Comparison of ENCODE assay signal across 1 cellular context in the genomic region with DNA sequence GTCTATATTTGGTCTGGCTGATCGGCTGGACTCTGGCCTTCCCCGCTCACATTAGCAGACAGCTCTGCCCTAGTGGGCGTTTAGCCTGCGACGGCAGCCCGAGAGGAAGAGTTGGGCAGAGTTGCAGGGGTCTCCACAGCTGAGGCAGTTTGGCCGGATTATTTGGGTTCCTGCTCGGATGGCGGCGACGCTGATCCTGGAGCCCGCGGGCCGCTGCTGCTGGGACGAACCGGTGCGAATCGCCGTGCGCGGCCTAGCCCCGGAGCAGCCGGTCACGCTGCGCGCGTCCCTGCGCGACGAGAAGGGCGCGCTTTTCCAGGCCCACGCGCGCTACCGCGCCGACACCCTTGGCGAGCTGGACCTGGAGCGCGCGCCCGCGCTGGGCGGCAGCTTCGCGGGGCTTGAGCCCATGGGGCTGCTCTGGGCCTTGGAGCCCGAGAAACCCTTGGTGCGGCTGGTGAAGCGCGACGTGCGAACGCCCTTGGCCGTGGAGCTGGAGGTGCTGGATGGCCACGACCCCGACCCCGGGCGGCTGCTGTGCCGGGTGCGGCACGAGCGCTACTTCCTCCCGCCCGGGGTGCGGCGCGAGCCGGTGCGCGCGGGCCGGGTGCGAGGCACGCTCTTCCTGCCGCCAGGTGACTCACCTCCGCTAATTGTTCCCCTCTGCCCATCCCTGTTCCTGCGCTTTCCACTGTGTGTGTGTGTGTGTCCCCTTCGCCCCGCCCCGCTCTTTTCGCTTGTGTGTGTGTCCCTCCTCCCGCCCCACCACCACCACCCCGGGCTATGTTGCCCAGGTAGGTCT.
TF ChIP-seq lines count a peak whose summit lies in the region.

No MANE protein-coding gene starts in this region.

TF ChIP-seq in HepG2, 621 proteins besides CTCF, POLR2A, EP300 and RAD21 (continues in another document):
- TF ChIP-seq FOSL2 (CRISPR knock-in tag; IDR thresholded peaks at IDR 0.05) (peak; percentile 90), ZNF790 (CRISPR knock-in tag; IDR thresholded peaks at IDR 0.05; ENCODE audit: borderline replicate concordance) (peak; percentile 79; the same call in 1 of the 2 replicates), ZBTB7B (CRISPR knock-in tag; IDR thresholded peaks at IDR 0.05) (0 out of 2 replicates have a peak, but pooled peaks have one; percentile 9), ZNF704 (CRISPR knock-in tag; IDR thresholded peaks at IDR 0.05; ENCODE audit: borderline replicate concordance) (peak; percentile 60; the same call in 1 of the 2 replicates), YEATS4 (CRISPR knock-in tag; IDR thresholded peaks at IDR 0.05; ENCODE audit: borderline replicate concordance) (peak; percentile 61; the same call in 1 of the 2 replicates), ZHX1 (CRISPR knock-in tag; IDR thresholded peaks at IDR 0.05; ENCODE audit: low read depth) (0 out of 2 replicates have a peak, but pooled peaks have one; percentile 30), HNF4A (CRISPR knock-in tag; IDR thresholded peaks at IDR 0.05) (peak; percentile 68), AGO2 (optimal IDR thresholded peaks at IDR 0.05; ENCODE audit: low read depth, low read length) (peak; percentile 31), SP5 (CRISPR knock-in tag; IDR thresholded peaks at IDR 0.05; ENCODE audit: borderline replicate concordance, low read depth) (peak; percentile 86), JUN (CRISPR knock-in tag; IDR thresholded peaks at IDR 0.05) (peak; percentile 16; the same call in 1 of the 2 replicates), HOXA5 (CRISPR knock-in tag; IDR thresholded peaks at IDR 0.05) (peak; percentile 1; the same call in 1 of the 2 replicates), ZBTB14 (CRISPR knock-in tag; IDR thresholded peaks at IDR 0.05) (peak; percentile 86), SP140L (CRISPR knock-in tag; IDR thresholded peaks at IDR 0.05; ENCODE audit: borderline replicate concordance) (peak; percentile 19; the same call in 1 of the 2 replicates), ZNF350 (CRISPR knock-in tag; IDR thresholded peaks at IDR 0.05; ENCODE audit: borderline replicate concordance, low read depth) (0 out of 2 replicates have a peak, but pooled peaks have one; percentile 27), KDM5B (CRISPR knock-in tag; IDR thresholded peaks at IDR 0.05; ENCODE audit: borderline replicate concordance) (peak; percentile 57; the same call in 1 of the 2 replicates), ZNF501 (CRISPR knock-in tag; IDR thresholded peaks at IDR 0.05) (peak; percentile 55; the same call in 1 of the 2 replicates), EED (CRISPR knock-in tag; IDR thresholded peaks at IDR 0.05) (peak; percentile 48; the same call in 1 of the 2 replicates), NR2F1 (CRISPR knock-in tag; IDR thresholded peaks at IDR 0.05) (peak in 1 of 2 experiments; percentile 55; a peak in 2 of 4 replicates), SATB2 (CRISPR knock-in tag; IDR thresholded peaks at IDR 0.05) (peak; percentile 30; the same call in 1 of the 2 replicates), NFAT5 (CRISPR knock-in tag; IDR thresholded peaks at IDR 0.05) (peak; percentile 19; the same call in 1 of the 2 replicates), CCDC6 (CRISPR knock-in tag; IDR thresholded peaks at IDR 0.05) (peak; percentile 64; the same call in 1 of the 2 replicates), MXI1 (IDR thresholded peaks at IDR 0.05; ENCODE audit: borderline replicate concordance, low read depth, low read length) (peak; percentile 2; the same call in 1 of the 3 replicates), ZNF564 (CRISPR knock-in tag; IDR thresholded peaks at IDR 0.05) (peak; percentile 34; the same call in 1 of the 2 replicates), ZNF772 (CRISPR knock-in tag; IDR thresholded peaks at IDR 0.05) (0 out of 2 replicates have a peak, but pooled peaks have one; percentile 38), PHF21A (CRISPR knock-in tag; IDR thresholded peaks at IDR 0.05) (peak; percentile 47), ZMYM3 (CRISPR knock-in tag; IDR thresholded peaks at IDR 0.05) (0 out of 2 replicates have a peak, but pooled peaks have one; percentile 8), POGK (CRISPR knock-in tag; conservative IDR thresholded peaks at IDR 0.05) (peak; percentile 51)
- TF ChIP-seq, protein P1, sequence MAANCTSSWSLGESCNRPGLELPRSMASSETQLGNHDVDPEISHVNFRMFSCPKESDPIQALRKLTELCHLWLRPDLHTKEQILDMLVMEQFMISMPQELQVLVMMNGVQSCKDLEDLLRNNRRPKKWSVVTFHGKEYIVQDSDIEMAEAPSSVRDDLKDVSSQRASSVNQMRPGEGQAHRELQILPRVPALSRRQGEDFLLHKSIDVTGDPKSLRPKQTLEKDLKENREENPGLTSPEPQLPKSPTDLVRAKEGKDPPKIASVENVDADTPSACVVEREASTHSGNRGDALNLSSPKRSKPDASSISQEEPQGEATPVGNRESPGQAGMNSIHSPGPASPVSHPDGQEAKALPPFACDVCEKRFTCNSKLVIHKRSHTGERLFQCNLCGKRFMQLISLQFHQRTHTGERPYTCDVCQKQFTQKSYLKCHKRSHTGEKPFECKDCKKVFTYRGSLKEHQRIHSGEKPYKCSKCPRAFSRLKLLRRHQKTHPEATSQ (CRISPR knock-in tag; IDR thresholded peaks at IDR 0.05; ENCODE audit: borderline replicate concordance) = 0 out of 2 replicates have a peak, but pooled peaks have one; percentile 47
- TF ChIP-seq, protein P2, sequence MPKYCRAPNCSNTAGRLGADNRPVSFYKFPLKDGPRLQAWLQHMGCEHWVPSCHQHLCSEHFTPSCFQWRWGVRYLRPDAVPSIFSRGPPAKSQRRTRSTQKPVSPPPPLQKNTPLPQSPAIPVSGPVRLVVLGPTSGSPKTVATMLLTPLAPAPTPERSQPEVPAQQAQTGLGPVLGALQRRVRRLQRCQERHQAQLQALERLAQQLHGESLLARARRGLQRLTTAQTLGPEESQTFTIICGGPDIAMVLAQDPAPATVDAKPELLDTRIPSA (CRISPR knock-in tag; IDR thresholded peaks at IDR 0.05; ENCODE audit: borderline replicate concordance) = 0 out of 2 replicates have a peak, but pooled peaks have one; percentile 25
- TF ChIP-seq, protein P3, sequence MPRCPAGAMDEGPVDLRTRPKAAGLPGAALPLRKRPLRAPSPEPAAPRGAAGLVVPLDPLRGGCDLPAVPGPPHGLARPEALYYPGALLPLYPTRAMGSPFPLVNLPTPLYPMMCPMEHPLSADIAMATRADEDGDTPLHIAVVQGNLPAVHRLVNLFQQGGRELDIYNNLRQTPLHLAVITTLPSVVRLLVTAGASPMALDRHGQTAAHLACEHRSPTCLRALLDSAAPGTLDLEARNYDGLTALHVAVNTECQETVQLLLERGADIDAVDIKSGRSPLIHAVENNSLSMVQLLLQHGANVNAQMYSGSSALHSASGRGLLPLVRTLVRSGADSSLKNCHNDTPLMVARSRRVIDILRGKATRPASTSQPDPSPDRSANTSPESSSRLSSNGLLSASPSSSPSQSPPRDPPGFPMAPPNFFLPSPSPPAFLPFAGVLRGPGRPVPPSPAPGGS (CRISPR knock-in tag; IDR thresholded peaks at IDR 0.05) = peak; percentile 63; the same call in 1 of the 2 replicates
- TF ChIP-seq, protein P4, sequence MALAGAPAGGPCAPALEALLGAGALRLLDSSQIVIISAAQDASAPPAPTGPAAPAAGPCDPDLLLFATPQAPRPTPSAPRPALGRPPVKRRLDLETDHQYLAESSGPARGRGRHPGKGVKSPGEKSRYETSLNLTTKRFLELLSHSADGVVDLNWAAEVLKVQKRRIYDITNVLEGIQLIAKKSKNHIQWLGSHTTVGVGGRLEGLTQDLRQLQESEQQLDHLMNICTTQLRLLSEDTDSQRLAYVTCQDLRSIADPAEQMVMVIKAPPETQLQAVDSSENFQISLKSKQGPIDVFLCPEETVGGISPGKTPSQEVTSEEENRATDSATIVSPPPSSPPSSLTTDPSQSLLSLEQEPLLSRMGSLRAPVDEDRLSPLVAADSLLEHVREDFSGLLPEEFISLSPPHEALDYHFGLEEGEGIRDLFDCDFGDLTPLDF (CRISPR knock-in tag; IDR thresholded peaks at IDR 0.05) = peak; percentile 14
- TF ChIP-seq, protein P5, sequence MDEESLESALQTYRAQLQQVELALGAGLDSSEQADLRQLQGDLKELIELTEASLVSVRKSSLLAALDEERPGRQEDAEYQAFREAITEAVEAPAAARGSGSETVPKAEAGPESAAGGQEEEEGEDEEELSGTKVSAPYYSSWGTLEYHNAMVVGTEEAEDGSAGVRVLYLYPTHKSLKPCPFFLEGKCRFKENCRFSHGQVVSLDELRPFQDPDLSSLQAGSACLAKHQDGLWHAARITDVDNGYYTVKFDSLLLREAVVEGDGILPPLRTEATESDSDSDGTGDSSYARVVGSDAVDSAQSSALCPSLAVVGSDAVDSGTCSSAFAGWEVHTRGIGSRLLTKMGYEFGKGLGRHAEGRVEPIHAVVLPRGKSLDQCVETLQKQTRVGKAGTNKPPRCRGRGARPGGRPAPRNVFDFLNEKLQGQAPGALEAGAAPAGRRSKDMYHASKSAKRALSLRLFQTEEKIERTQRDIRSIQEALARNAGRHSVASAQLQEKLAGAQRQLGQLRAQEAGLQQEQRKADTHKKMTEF (CRISPR knock-in tag; IDR thresholded peaks at IDR 0.05) = peak; percentile 35; the same call in 1 of the 2 replicates
